Comparison of ENCODE assay signal across 9 cellular contexts in the genomic region with DNA sequence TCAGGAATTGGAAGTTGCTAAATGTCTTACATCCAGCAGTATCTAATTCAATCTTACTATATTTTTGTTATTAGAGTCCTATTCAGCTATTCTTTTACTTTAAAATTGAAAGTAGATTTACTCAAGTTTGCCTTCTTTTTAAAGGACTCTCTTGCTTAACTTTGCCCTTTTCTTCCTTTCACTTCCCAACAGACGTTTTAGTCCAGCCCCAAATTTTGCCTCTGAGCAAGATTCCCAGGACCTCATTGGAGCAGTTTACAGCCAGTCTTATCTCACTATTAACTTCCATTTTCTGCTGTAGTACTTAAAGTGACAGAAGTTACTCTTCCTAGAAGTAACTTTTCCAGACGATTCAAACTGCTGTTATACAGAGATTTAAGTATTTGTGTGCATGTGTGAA. TPM values are rescaled to one million over a fixed set of nuclear protein-coding genes. Genes with fewer than 3 reads are reported as not detected.
DNase-seq lines count a peak whose midpoint lies in the region; ATAC-seq and TF ChIP-seq lines count a peak whose summit lies in the region.
"Had no signal": no experiment of that assay in that cellular context is flagged by ENCODE, and none has a peak within 500 bp of the region (broad histone marks: within the 10 kb centered on the region; RNA-seq: fewer than 3 reads in every experiment).

No MANE protein-coding gene starts in this region.

- 7 to 21% methylated on average over 2 of the region's 2 CpGs for WGBS in transverse colon (ENCODE audit: low coverage in 1 of 2), 2 donors

- H3K4me3 ChIP-seq in transverse colon, result peak overlapping the region in 1 of 4 donors; percentile 97

- CTCF ChIA-PET in activated CD8-positive, alpha-beta memory T cell treated with anti-CD3 and anti-CD28 coated beads, Interleukin-2, amount 10 ng/mL, durations not matched to agents 7 days and 5 days (lab: Charles Lee), result interaction anchor here (1.0 kb wide), 1 partner anchor 15 kb away, joined by 4 read pairs; no protein-coding TSS in a partner anchor

- ATAC-seq in activated CD8-positive, alpha-beta memory T cell treated with anti-CD3 and anti-CD28 coated beads, Interleukin-2, amount 10 ng/mL, durations not matched to agents 7 days and 5 days, result no peak
- ATAC-seq in left lobe of liver (peak; percentile 56), HG03175 (IDR thresholded peaks at IDR 0.05; ENCODE audit: unreplicated experiment) (no peak), GM18519 (IDR thresholded peaks at IDR 0.05; ENCODE audit: low FRiP score, unreplicated experiment) (no peak), HG02763 (IDR thresholded peaks at IDR 0.05; ENCODE audit: unreplicated experiment) (no peak)

- H3K36me3 Mint-ChIP-seq in activated CD8-positive, alpha-beta memory T cell treated with anti-CD3 and anti-CD28 coated beads, Interleukin-2, amount 10 ng/mL, durations not matched to agents 7 days and 5 days, result peaks cover 8% of the 10 kb centered on the region
- H3K36me3 Mint-ChIP-seq in brain, result no peaks in the 10 kb centered on the region

- H3K4me3 Mint-ChIP-seq in activated CD8-positive, alpha-beta memory T cell treated with anti-CD3 and anti-CD28 coated beads, Interleukin-2, amount 10 ng/mL, durations not matched to agents 7 days and 5 days, result peak overlapping the region; percentile 25
- H3K4me3 Mint-ChIP-seq in brain, result peak overlapping the region; percentile 25 to 87 (median 62)

- no peak for TF ChIP-seq EP300 in transverse colon (IDR thresholded peaks at IDR 0.05; ENCODE audit: low read depth)

- no peak for DNase-seq in activated CD8-positive, alpha-beta memory T cell treated with anti-CD3 and anti-CD28 coated beads, Interleukin-2, amount 10 ng/mL, durations not matched to agents 7 days and 5 days
- DNase-seq in activated CD8-positive, alpha-beta memory T cell treated with anti-CD3 and anti-CD28 coated beads, Interleukin-2, amount 50 U/mL, for 48 hours, result no peak
- DNase-seq in left lobe of liver (ENCODE audit: low spot score) (peak; percentile 62), transverse colon (no peak)

- H3K36me3 ChIP-seq in transverse colon, result no peaks in the 10 kb centered on the region

- H3K9me3 ChIP-seq in transverse colon, result no peaks in the 10 kb centered on the region

- TF ChIP-seq CTCF in brain (conservative IDR thresholded peaks at IDR 0.05), result no peak
- TF ChIP-seq CTCF in transverse colon (IDR thresholded peaks at IDR 0.05), result no peak

- peaks cover 27% of the 10 kb centered on the region for H3K4me1 Mint-ChIP-seq in activated CD8-positive, alpha-beta memory T cell treated with anti-CD3 and anti-CD28 coated beads, Interleukin-2, amount 10 ng/mL, durations not matched to agents 7 days and 5 days
- H3K4me1 Mint-ChIP-seq in brain, result peaks cover 37% of the 10 kb centered on the region

- peaks cover 34% of the 10 kb centered on the region for H3K27me3 Mint-ChIP-seq in activated CD8-positive, alpha-beta memory T cell treated with anti-CD3 and anti-CD28 coated beads, Interleukin-2, amount 10 ng/mL, durations not matched to agents 7 days and 5 days
- H3K27me3 Mint-ChIP-seq in brain, result peaks cover 28% of the 10 kb centered on the region

- H3K27me3 ChIP-seq in transverse colon, result no peaks in the 10 kb centered on the region

- intact Hi-C loops in transverse colon (cut with DNase I; ENCODE audit: low total_unique reads), result no loop called here

- peak overlapping the region; percentile 93 to 96 (median 94) for H3K27ac ChIP-seq in transverse colon

- TF ChIP-seq POLR2A in transverse colon (IDR thresholded peaks at IDR 0.05), result no peak

- peaks cover 0 to 39% (median 16%) of the 10 kb centered on the region in 4 donors for H3K4me1 ChIP-seq in transverse colon

- no peak overlapping the region for H3K27ac Mint-ChIP-seq in activated CD8-positive, alpha-beta memory T cell treated with anti-CD3 and anti-CD28 coated beads, Interleukin-2, amount 10 ng/mL, durations not matched to agents 7 days and 5 days
- peak overlapping the region in 2 of 5 experiments; percentile 7 to 89 for H3K27ac Mint-ChIP-seq in brain

- no peaks in the 10 kb centered on the region for H3K9me3 Mint-ChIP-seq in activated CD8-positive, alpha-beta memory T cell treated with anti-CD3 and anti-CD28 coated beads, Interleukin-2, amount 10 ng/mL, durations not matched to agents 7 days and 5 days (ENCODE audit: low read depth)
- peaks cover 0 to 4% (median 0%) of the 10 kb centered on the region in 5 experiments for H3K9me3 Mint-ChIP-seq in brain
- H3K9me3 Mint-ChIP-seq: stimulated activated naive CD8-positive, alpha-beta T cell treated with anti-CD3 and anti-CD28 coated beads, Interleukin-15, Interleukin-2, amounts not matched to agents 100 ng/mL and 50 ng/mL, for 24 hours had no signal

- in situ Hi-C loops in transverse colon (cut with MboI; ENCODE audit: low pct_ligation_motif_present in 1 of 4, low pct_unique_long_range_greater_than_20kb in 1 of 4, low sequenced_read_pairs in 3 of 4), result no loop called here

RNA-seq across cellular contexts. Expression of a gene that starts 1.7 kb away (rescaled TPM):
- total RNA-seq in activated CD8-positive, alpha-beta memory T cell treated with anti-CD3 and anti-CD28 coated beads, Interleukin-2, amount 10 ng/mL, durations not matched to agents 7 days and 5 days, result 10 to 100 TPM; 26.0 to 39.6 TPM
- polyA plus RNA-seq in brain (ENCODE audit: insufficient read depth, low read depth, low replicate concordance), result 10.8 TPM
- total RNA-seq in left lobe of liver (13.1 TPM), transverse colon (10 to 100 TPM in 3 of 4 donors, 1 to 10 TPM in 1; 2.6 to 83.8 (median 28.6) TPM)

RNA-seq across cellular contexts. Expression of a gene that starts 18.1 kb away (rescaled TPM):
- 1 to 10 TPM in 1 of 2 experiments, not detected in 1; 1.9 TPM for total RNA-seq in activated CD8-positive, alpha-beta memory T cell treated with anti-CD3 and anti-CD28 coated beads, Interleukin-2, amount 10 ng/mL, durations not matched to agents 7 days and 5 days
- polyA plus RNA-seq in brain (ENCODE audit: insufficient read depth, low read depth, low replicate concordance), result 74.2 TPM
- total RNA-seq in left lobe of liver (0.65 TPM), transverse colon (10 to 100 TPM in 3 of 4 donors, 1 to 10 TPM in 1; 1.6 to 34.4 (median 14.3) TPM)
